16 cellular contexts compared by ENCODE assay signal in genomic region chr1:162755306-162755705, GRCh38.
"Had no signal": no experiment of that assay in that cellular context is flagged by ENCODE, and none has a peak within 500 bp of the region (broad histone marks: within the 10 kb centered on the region; RNA-seq: fewer than 3 reads in every experiment).

No MANE protein-coding gene starts in this region.

- H3K36me3 ChIP-seq: upper lobe of left lung had no signal

- H3K27ac Mint-ChIP-seq: activated CD4-positive, alpha-beta memory T cell treated with anti-CD3 and anti-CD28 coated beads for 36 hours; activated naive CD8-positive, alpha-beta T cell treated with anti-CD3 and anti-CD28 coated beads for 36 hours; nephron; stimulated activated naive CD8-positive, alpha-beta T cell treated with anti-CD3 and anti-CD28 coated beads, Interleukin-15, Interleukin-2, amounts not matched to agents 100 ng/mL and 50 ng/mL, for 24 hours had no signal

- H3K27me3 Mint-ChIP-seq: activated CD4-positive, alpha-beta memory T cell treated with anti-CD3 and anti-CD28 coated beads for 36 hours; activated naive CD8-positive, alpha-beta T cell treated with anti-CD3 and anti-CD28 coated beads for 36 hours; stimulated activated naive CD8-positive, alpha-beta T cell treated with anti-CD3 and anti-CD28 coated beads, Interleukin-15, Interleukin-2, amounts not matched to agents 100 ng/mL and 50 ng/mL, for 24 hours had no signal

- H3K4me2 ChIP-seq: hepatocyte had no signal

- H3K9me3 ChIP-seq: gastroesophageal sphincter, left ventricle myocardium inferior, upper lobe of left lung had no signal

- ATAC-seq: gastroesophageal sphincter had no signal

- H3K4me3 Mint-ChIP-seq: activated CD4-positive, alpha-beta memory T cell treated with anti-CD3 and anti-CD28 coated beads for 36 hours; activated naive CD8-positive, alpha-beta T cell treated with anti-CD3 and anti-CD28 coated beads for 36 hours; nephron; stimulated activated naive CD8-positive, alpha-beta T cell treated with anti-CD3 and anti-CD28 coated beads, Interleukin-15, Interleukin-2, amounts not matched to agents 100 ng/mL and 50 ng/mL, for 24 hours had no signal

- H3K36me3 Mint-ChIP-seq: activated CD4-positive, alpha-beta memory T cell treated with anti-CD3 and anti-CD28 coated beads for 36 hours; activated naive CD8-positive, alpha-beta T cell treated with anti-CD3 and anti-CD28 coated beads for 36 hours had no signal

- H3K27ac ChIP-seq: hepatocyte, left ventricle myocardium inferior, upper lobe of left lung had no signal

- DNase-seq: activated CD4-positive, alpha-beta memory T cell treated with anti-CD3 and anti-CD28 coated beads for 36 hours; activated CD4-positive, alpha-beta T cell treated with anti-CD3 and anti-CD28 coated beads for 1 hour; activated gamma-delta T cell; activated naive CD8-positive, alpha-beta T cell treated with anti-CD3 and anti-CD28 coated beads for 36 hours; activated T-cell treated with anti-CD3 and anti-CD28 coated beads, Interleukin-2, amount 50 U/mL, for 48 hours; kidney; left ventricle myocardium inferior; mesenchymal stem cell; stimulated activated CD4-positive, alpha-beta T cell treated with anti-CD3 and anti-CD28 coated beads, Interleukin-2, amount 100 ng/mL, for 48 hours; upper lobe of left lung had no signal

- H3K4me1 ChIP-seq: left ventricle myocardium inferior, upper lobe of left lung had no signal

- H3K4me3 ChIP-seq: gastroesophageal sphincter, hepatocyte, left ventricle myocardium inferior, upper lobe of left lung had no signal

- H3K4me1 Mint-ChIP-seq: activated naive CD8-positive, alpha-beta T cell treated with anti-CD3 and anti-CD28 coated beads for 36 hours; nephron had no signal

- FAIRE-seq: colon, endothelial cell of umbilical vein, kidney had no signal

- H3K27me3 ChIP-seq: gastroesophageal sphincter, hepatocyte, upper lobe of left lung had no signal

- H2AFZ ChIP-seq: hepatocyte had no signal

- H3K9me3 Mint-ChIP-seq: activated CD4-positive, alpha-beta memory T cell treated with anti-CD3 and anti-CD28 coated beads for 36 hours; activated naive CD8-positive, alpha-beta T cell treated with anti-CD3 and anti-CD28 coated beads for 36 hours; nephron; stimulated activated naive CD8-positive, alpha-beta T cell treated with anti-CD3 and anti-CD28 coated beads, Interleukin-15, Interleukin-2, amounts not matched to agents 100 ng/mL and 50 ng/mL, for 24 hours had no signal

- H3K79me2 ChIP-seq: hepatocyte had no signal
